ENCODE assay signal across 26 cellular contexts in genomic region chr2:86476918-86477317, GRCh38. TPM values are rescaled to one million over a fixed set of nuclear protein-coding genes. Genes with fewer than 3 reads are reported as not detected.
A peak's percentile ranks its signal among the peaks of the same experiment; 100 is the strongest.
DNase-seq lines count a peak whose midpoint lies in the region; ATAC-seq, FAIRE-seq and TF ChIP-seq lines count a peak whose summit lies in the region.
"Had no signal": no experiment of that assay in that cellular context is flagged by ENCODE, and none has a peak within 500 bp of the region (broad histone marks: within the 10 kb centered on the region; RNA-seq: fewer than 3 reads in every experiment).

No MANE protein-coding gene starts in this region.

- peaks cover 56% of the 10 kb centered on the region for H3K36me3 ChIP-seq in IMR-90 (ENCODE audit: control insufficient read depth, insufficient read depth, low read length)
- H3K36me3 ChIP-seq in naive thymus-derived CD4-positive, alpha-beta T cell (ENCODE audit: control insufficient read depth in 2 of 3, insufficient read depth in 3 of 3, low read length in 3 of 3) = peaks cover 36 to 92% (median 44%) of the 10 kb centered on the region in 3 experiments

- H3K18ac ChIP-seq in IMR-90 (ENCODE audit: low read depth, low read length) = no peak overlapping the region

- H4K20me1 ChIP-seq in IMR-90 (ENCODE audit: insufficient read depth, low read length) = peaks cover 11% of the 10 kb centered on the region

- 0 out of 2 replicates have a peak overlapping the region, but pooled peaks have one; percentile 37 for H3K23ac ChIP-seq in IMR-90 (ENCODE audit: low read depth, low read length)

- 0 out of 2 replicates have a peak overlapping the region, but pooled peaks have one; percentile 19 for H3K14ac ChIP-seq in IMR-90 (replicated peaks; ENCODE audit: low read depth, low read length)

- no peaks in the 10 kb centered on the region for H3K9me3 ChIP-seq in CD4-positive, alpha-beta T cell (ENCODE audit: control insufficient read depth, low read length)
- no peaks in the 10 kb centered on the region for H3K9me3 ChIP-seq in IMR-90 (ENCODE audit: control insufficient read depth, insufficient read depth, low read length)
- H3K9me3 ChIP-seq in naive thymus-derived CD4-positive, alpha-beta T cell (ENCODE audit: control insufficient read depth in 2 of 3, low read length in 3 of 3) = no peaks in the 10 kb centered on the region
- H3K9me3 ChIP-seq: BLaER1, colonic mucosa, esophagus squamous epithelium, left lung, SK-N-SH, upper lobe of left lung had no signal

- POLR2A ChIA-PET in CD4-positive, alpha-beta T cell (lab: Charles Lee) = interaction anchor here (1.3 kb wide), 1 partner anchor 36 kb away, joined by 3 read pairs; the partner anchor contains the start of gene KDM3A
- POLR2A ChIA-PET in IMR-90 (lab: Charles Lee; ENCODE audit: unreplicated experiment) = no interaction called here
- POLR2A ChIA-PET in naive thymus-derived CD4-positive, alpha-beta T cell (lab: Charles Lee) = interaction anchor here (0.6 kb wide), 1 partner anchor 9 kb away, joined by 7 read pairs; no protein-coding TSS in a partner anchor

- no peak overlapping the region for H2BK20ac ChIP-seq in IMR-90 (ENCODE audit: low read depth, low read length)

- no peak overlapping the region for H4K5ac ChIP-seq in IMR-90 (ENCODE audit: low read depth, low read length)

- no peak overlapping the region for H2AFZ ChIP-seq in IMR-90 (replicated peaks; ENCODE audit: low read length, poor library complexity)

- H2AK9ac ChIP-seq in IMR-90 (replicated peaks; ENCODE audit: low read depth, low read length, poor library complexity) = no peak overlapping the region

- H3K56ac ChIP-seq in IMR-90 (ENCODE audit: extremely low read depth, insufficient read depth, low read length) = no peak overlapping the region

- intact Hi-C loops in CD4-positive, alpha-beta T cell (cut with DNase I, micrococcal nuclease) = no loop called here
- intact Hi-C loops in IMR-90 (cut with micrococcal nuclease) = loop anchor here (5.0 kb wide), 3 partner anchors 35 to 255 kb away; partner anchors contain the start of genes KDM3A and RNF103
- intact Hi-C loops in naive thymus-derived CD4-positive, alpha-beta T cell (cut with micrococcal nuclease) = no loop called here

- dilution Hi-C loops in IMR-90 (cut with HindIII; ENCODE audit: low sequenced_read_pairs, unreplicated experiment) = no loop called here

- TF ChIP-seq CTCF in CD4-positive, alpha-beta T cell (IDR thresholded peaks at IDR 0.05) = no peak
- TF ChIP-seq CTCF in IMR-90 (conservative IDR thresholded peaks at IDR 0.05; ENCODE audit: low read depth, low read length) (no peak), fibroblast of the aortic adventitia (IDR thresholded peaks at IDR 0.05; ENCODE audit: insufficient read depth, low read length) (no peak)

- peaks cover 23% of the 10 kb centered on the region for H3K4me1 Mint-ChIP-seq in CD4-positive, alpha-beta T cell (ENCODE audit: low read depth)
- H3K4me1 Mint-ChIP-seq in naive thymus-derived CD4-positive, alpha-beta T cell = peaks cover 11 to 43% (median 35%) of the 10 kb centered on the region in 7 donors

- no peak overlapping the region for H2BK15ac ChIP-seq in IMR-90 (ENCODE audit: low read depth, low read length)

- in situ Hi-C loops in IMR-90 (cut with MboI; ENCODE audit: low sequenced_read_pairs) = no loop called here

- H3K9me1 ChIP-seq in IMR-90 (ENCODE audit: insufficient read depth, low read length) = 0 out of 2 replicates have a peak, but pooled peaks cover 4% of the 10 kb centered on the region

- no peak for DNase-seq in CD4-positive, alpha-beta T cell
- DNase-seq in IMR-90 (no peak), fibroblast of the aortic adventitia (ENCODE audit: low read depth) (peak; percentile 60), GM19239 (ENCODE audit: insufficient read length, low spot score) (no peak)
- DNase-seq in naive thymus-derived CD4-positive, alpha-beta T cell = no peak
- DNase-seq: activated CD4-positive, alpha-beta T cell treated with anti-CD3 and anti-CD28 coated beads for 36 hours; activated CD8-positive, alpha-beta T cell treated with anti-CD3 and anti-CD28 coated beads, Interleukin-2, amount 10 ng/mL, durations not matched to agents 7 days and 5 days; activated effector memory CD4-positive, alpha-beta T cell treated with Interleukin-2 at 50 U/mL for 16 hours; colonic mucosa; endodermal cell; esophagus squamous epithelium; hypothalamus; immature natural killer cell; left lung; natural killer cell; NCI-H146; RPMI8226; SK-N-SH; small intestine; upper lobe of left lung had no signal

- H3K27me3 Mint-ChIP-seq in CD4-positive, alpha-beta T cell = no peaks in the 10 kb centered on the region
- no peaks in the 10 kb centered on the region for H3K27me3 Mint-ChIP-seq in naive thymus-derived CD4-positive, alpha-beta T cell
- H3K27me3 Mint-ChIP-seq: activated CD4-positive, alpha-beta T cell treated with anti-CD3 and anti-CD28 coated beads for 36 hours had no signal

- no peak overlapping the region for H3K9ac ChIP-seq in IMR-90 (ENCODE audit: low read depth, low read length)
- H3K9ac ChIP-seq: BLaER1, SK-N-SH had no signal

- H4K8ac ChIP-seq in IMR-90 (ENCODE audit: low read depth in 2 of 2, low read length in 2 of 2) = no peak overlapping the region

- peaks cover 26 to 45% of the 10 kb centered on the region in 2 experiments for H3K79me1 ChIP-seq in IMR-90 (ENCODE audit: low read depth in 1 of 2, low read length in 2 of 2)

- no TSS peak for BruUV-seq in IMR-90 (replicated peaks; lab: Mats Ljungman, UMichigan)

- no peak overlapping the region for H2BK120ac ChIP-seq in IMR-90 (ENCODE audit: low read depth, low read length)

- no peak for ATAC-seq in CD4-positive, alpha-beta T cell (ENCODE audit: poor library complexity)
- ATAC-seq in IMR-90 (ENCODE audit: low read depth) (peak; percentile 12), GM21515 (IDR thresholded peaks at IDR 0.05; ENCODE audit: unreplicated experiment) (no peak), HG03175 (IDR thresholded peaks at IDR 0.05; ENCODE audit: unreplicated experiment) (no peak)
- ATAC-seq in naive thymus-derived CD4-positive, alpha-beta T cell = no peak
- ATAC-seq: activated CD4-positive, alpha-beta T cell treated with anti-CD3 and anti-CD28 coated beads for 36 hours; activated CD8-positive, alpha-beta T cell treated with anti-CD3 and anti-CD28 coated beads, Interleukin-2, amount 10 ng/mL, durations not matched to agents 7 days and 5 days; natural killer cell had no signal

- H3K4me3 Mint-ChIP-seq in CD4-positive, alpha-beta T cell = no peak overlapping the region
- H3K4me3 Mint-ChIP-seq in naive thymus-derived CD4-positive, alpha-beta T cell = no peak overlapping the region
- H3K4me3 Mint-ChIP-seq: activated CD4-positive, alpha-beta T cell treated with anti-CD3 and anti-CD28 coated beads for 36 hours; activated CD8-positive, alpha-beta T cell treated with anti-CD3 and anti-CD28 coated beads, Interleukin-2, amount 10 ng/mL, durations not matched to agents 7 days and 5 days; endodermal cell; immature natural killer cell; natural killer cell; T-helper 2 cell treated with Interferon-gamma antibody and Interleukin-4, amounts not matched to agents 5 μg/mL and 100 μg/mL, for 36 hours had no signal

- no peak for FAIRE-seq in GM19239 (lab: Jason Lieb, UNC)
- FAIRE-seq: bronchial epithelial cell, frontal cortex, small intestine had no signal

- no peak overlapping the region for H3K4me2 ChIP-seq in IMR-90 (ENCODE audit: low read depth, low read length)
- H3K4me2 ChIP-seq: BLaER1, SK-N-SH had no signal

- peaks cover 6% of the 10 kb centered on the region; the same call in 1 of the 2 replicates for H3K4me1 ChIP-seq in IMR-90 (ENCODE audit: control insufficient read depth, insufficient read depth, low read length)
- no peaks in the 10 kb centered on the region for H3K4me1 ChIP-seq in naive thymus-derived CD4-positive, alpha-beta T cell (ENCODE audit: control insufficient read depth in 2 of 2, insufficient read depth in 2 of 2, low read length in 2 of 2)
- H3K4me1 ChIP-seq: BLaER1, colonic mucosa had no signal

- H3K9me3 Mint-ChIP-seq in CD4-positive, alpha-beta T cell = no peaks in the 10 kb centered on the region
- H3K9me3 Mint-ChIP-seq in naive thymus-derived CD4-positive, alpha-beta T cell = no peaks in the 10 kb centered on the region
- H3K9me3 Mint-ChIP-seq: endodermal cell; immature natural killer cell; natural killer cell; T-helper 2 cell treated with Interferon-gamma antibody and Interleukin-4, amounts not matched to agents 5 μg/mL and 100 μg/mL, for 36 hours had no signal

- H3K27ac ChIP-seq in CD4-positive, alpha-beta T cell (ENCODE audit: low read depth, low read length) = no peak overlapping the region
- H3K27ac ChIP-seq in IMR-90 (ENCODE audit: insufficient read depth, low read length) = no peak overlapping the region
- H3K27ac ChIP-seq in naive thymus-derived CD4-positive, alpha-beta T cell (ENCODE audit: low read depth, low read length) = no peak overlapping the region
- H3K27ac ChIP-seq: BLaER1, colonic mucosa, esophagus squamous epithelium, upper lobe of left lung had no signal

- no peak for TF ChIP-seq POLR2A in IMR-90 (IDR thresholded peaks at IDR 0.05; ENCODE audit: low read depth, low read length)

- H2BK5ac ChIP-seq in IMR-90 (ENCODE audit: low read depth, low read length, poor library complexity, severe bottlenecking) = no peak overlapping the region

- H3K27me3 ChIP-seq in CD4-positive, alpha-beta T cell (ENCODE audit: control insufficient read depth, insufficient read depth, low read length) = no peaks in the 10 kb centered on the region
- no peaks in the 10 kb centered on the region for H3K27me3 ChIP-seq in IMR-90 (ENCODE audit: control insufficient read depth, insufficient read depth, low read length)
- no peaks in the 10 kb centered on the region for H3K27me3 ChIP-seq in naive thymus-derived CD4-positive, alpha-beta T cell (ENCODE audit: control insufficient read depth in 2 of 2, insufficient read depth in 2 of 2, low read length in 2 of 2)
- H3K27me3 ChIP-seq: BLaER1, colonic mucosa, esophagus squamous epithelium, left lung, upper lobe of left lung had no signal

- no peak for TF ChIP-seq RAD21 in IMR-90 (IDR thresholded peaks at IDR 0.05; ENCODE audit: low read length)

- H3K36me3 Mint-ChIP-seq in CD4-positive, alpha-beta T cell (ENCODE audit: low read depth) = peaks cover 100% of the 10 kb centered on the region
- H3K36me3 Mint-ChIP-seq in naive thymus-derived CD4-positive, alpha-beta T cell = peaks cover 30 to 75% (median 62%) of the 10 kb centered on the region in 5 donors

- CTCF ChIA-PET in CD4-positive, alpha-beta T cell (lab: Charles Lee) = interaction anchor here (0.6 kb wide), 1 partner anchor 9 kb away, joined by 3 read pairs; no protein-coding TSS in a partner anchor
- CTCF ChIA-PET in IMR-90 (lab: Yijun Ruan, JAX) = no interaction called here
- CTCF ChIA-PET in naive thymus-derived CD4-positive, alpha-beta T cell (lab: Charles Lee) = no interaction called here

- no peak overlapping the region for H4K91ac ChIP-seq in IMR-90 (ENCODE audit: insufficient read depth, low read depth, low read length)

- H3K27ac Mint-ChIP-seq in CD4-positive, alpha-beta T cell = peak overlapping the region; percentile 68
- peak overlapping the region in 7 of 9 donors; percentile 9 to 65 (median 29) for H3K27ac Mint-ChIP-seq in naive thymus-derived CD4-positive, alpha-beta T cell
- H3K27ac Mint-ChIP-seq: T-helper 2 cell treated with Interferon-gamma antibody and Interleukin-4, amounts not matched to agents 5 μg/mL and 100 μg/mL, for 36 hours had no signal

- 96% methylated on average over 3 of the region's 3 CpGs; no CpG with 5 or more reads in 1 of the 2 experiments for WGBS in IMR-90 (ENCODE audit: extremely low coverage in 2 of 2, insufficient read length in 1 of 2), 2 experiments

- H3K4ac ChIP-seq in IMR-90 (ENCODE audit: low read depth, low read length) = no peak overlapping the region

- H3K4me3 ChIP-seq in IMR-90 (ENCODE audit: insufficient read depth, low read depth, low read length) (no peak overlapping the region), fibroblast of the aortic adventitia (ENCODE audit: low read depth, low read length) (no peak overlapping the region)
- no peak overlapping the region for H3K4me3 ChIP-seq in naive thymus-derived CD4-positive, alpha-beta T cell (ENCODE audit: low read length)
- H3K4me3 ChIP-seq: BLaER1, colonic mucosa, esophagus squamous epithelium, left lung, upper lobe of left lung had no signal

- no peak overlapping the region for H2AK5ac ChIP-seq in IMR-90 (ENCODE audit: low read depth, low read length)

RNA-seq across cellular contexts. Expression of gene KDM3A, which starts 35.7 kb away (rescaled TPM):
- 100 to 1,000 TPM; 205 to 207 TPM for total RNA-seq in CD4-positive, alpha-beta T cell
- total RNA-seq in IMR-90 (2012; rRNA removed) = 33.3 and 35.8 TPM in 2 replicates
- 21.3 and 24.8 TPM in 2 replicates for polyA plus RNA-seq in IMR-90 (2012; rRNA removed)
- 4.4 and 5.9 TPM in 2 replicates for polyA plus RNA-seq in IMR-90 (2012; cell fraction: cytosol; rRNA removed)
- 17.0 and 133 TPM in 2 replicates for polyA plus RNA-seq in IMR-90 (2012; cell fraction: nucleus; rRNA removed; ENCODE audit: low replicate concordance)
- total RNA-seq in fibroblast of the aortic adventitia (ENCODE audit: low replicate concordance) = 28.9 and 52.5 TPM in 2 replicates
- 100 to 1,000 TPM; 132 to 191 (median 169) TPM for total RNA-seq in naive thymus-derived CD4-positive, alpha-beta T cell
- polyA plus RNA-seq in naive thymus-derived CD4-positive, alpha-beta T cell = 10 to 100 TPM; 17.7 to 50.7 TPM
